2 cellular contexts compared by ENCODE assay signal in genomic region chr12:117118838-117119591, GRCh38.
TF ChIP-seq lines count a peak whose summit lies in the region.

No MANE protein-coding gene starts in this region.

TF ChIP-seq in A549, 52 proteins besides CTCF, POLR2A, EP300 and RAD21:
- TF ChIP-seq MYC (IDR thresholded peaks at IDR 0.05; ENCODE audit: borderline replicate concordance, low read length) (no peak), NR3C1 (IDR thresholded peaks at IDR 0.05) (no peak), SREBF2 (IDR thresholded peaks at IDR 0.05) (no peak)

TF ChIP-seq in IMR-90, 13 proteins besides CTCF, POLR2A, EP300 and RAD21 (continued from another document):
- TF ChIP-seq NFE2L2 (IDR thresholded peaks at IDR 0.05; ENCODE audit: low read depth, low read length), result no peak
